9 cellular contexts compared by ENCODE assay signal in the genomic region with DNA sequence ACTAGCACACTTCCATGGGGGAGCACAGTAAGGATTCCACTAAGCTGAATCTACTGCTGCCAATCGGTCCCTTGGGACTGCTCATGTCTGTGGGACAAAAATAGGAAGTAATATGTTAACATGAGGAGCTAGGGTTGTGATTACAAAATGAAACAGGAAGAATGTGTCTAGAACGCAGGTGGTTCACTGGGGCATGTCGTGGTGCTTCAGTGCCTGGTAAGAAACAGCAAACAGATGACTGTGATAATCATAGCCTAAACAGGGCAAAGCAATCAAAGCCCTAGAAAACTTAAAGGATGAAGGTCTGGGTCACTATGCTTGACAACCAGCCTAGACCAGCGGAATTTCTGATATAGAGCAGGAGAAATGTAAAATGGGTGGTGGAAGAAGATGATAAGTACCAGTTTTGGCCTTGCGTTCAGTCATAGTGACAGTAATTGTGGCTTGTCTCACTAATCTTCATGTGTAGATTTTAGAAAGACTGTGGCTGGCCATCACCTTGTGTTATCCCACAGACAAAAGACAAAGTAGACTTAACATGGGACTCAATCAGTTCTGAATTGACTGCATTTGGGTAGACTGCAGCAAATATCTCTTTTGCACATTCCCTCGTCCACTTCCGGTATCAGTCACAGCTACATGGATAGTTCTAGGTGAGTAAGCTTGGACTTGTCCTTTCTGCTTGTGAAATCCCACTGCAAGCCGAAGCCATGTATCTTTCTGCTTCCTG.
A peak's percentile ranks its signal among the peaks of the same experiment; 100 is the strongest.
DNase-seq lines count a peak whose midpoint lies in the region; ATAC-seq lines count a peak whose summit lies in the region.
"Had no signal": no experiment of that assay in that cellular context is flagged by ENCODE, and none has a peak within 500 bp of the region (broad histone marks: within the 10 kb centered on the region; RNA-seq: fewer than 3 reads in every experiment).

No MANE protein-coding gene starts in this region.

- ATAC-seq in GM18519 (IDR thresholded peaks at IDR 0.05; ENCODE audit: low FRiP score, unreplicated experiment) (peak; percentile 88), GM21717 (IDR thresholded peaks at IDR 0.05; ENCODE audit: unreplicated experiment) (peak; percentile 89), HG03565 (IDR thresholded peaks at IDR 0.05; ENCODE audit: unreplicated experiment) (peak; percentile 74), memory B cell (ENCODE audit: low read depth) (peak; percentile 100)

- peak overlapping the region; percentile 96 for H3K27ac Mint-ChIP-seq in memory B cell

- peaks cover 21% of the 10 kb centered on the region for H3K4me1 Mint-ChIP-seq in memory B cell

- no peaks in the 10 kb centered on the region for H3K9me3 Mint-ChIP-seq in memory B cell

- H3K27me3 Mint-ChIP-seq in memory B cell, result no peaks in the 10 kb centered on the region

- peak overlapping the region; percentile 75 for H3K4me3 Mint-ChIP-seq in memory B cell

- DNase-seq in memory B cell (ENCODE audit: low spot score in 2 of 2) (peak; percentile 43 to 64), NCI-H524 (lab: John Stamatoyannopoulos, UW) (no peak)
- DNase-seq in activated CD4-positive, alpha-beta T cell treated with anti-CD3 and anti-CD28 coated beads for 1 hour, result no peak
- DNase-seq in activated naive CD4-positive, alpha-beta T cell (lab: John Stamatoyannopoulos, UW), result no peak
- DNase-seq in activated CD8-positive, alpha-beta memory T cell treated with anti-CD3 and anti-CD28 coated beads for 24 hours, result no peak
- DNase-seq: amniotic stem cell had no signal

- H3K36me3 Mint-ChIP-seq in memory B cell, result peaks cover 6% of the 10 kb centered on the region

Comparison
In these comparisons a context has a peak if more than half of its experiments do, and no peak if none do; other contexts are left out.
1. DNase-seq: peak in memory B cell (2 of 2); none in activated CD4-positive, alpha-beta T cell treated with anti-CD3 and anti-CD28 coated beads for 1 hour (single experiment), NCI-H524 (0 of 2), activated naive CD4-positive, alpha-beta T cell (0 of 4) and activated CD8-positive, alpha-beta memory T cell treated with anti-CD3 and anti-CD28 coated beads for 24 hours (single experiment).
2. Peak in every context shown above with its lines, with median percentiles within 50 percentile points of each other: ATAC-seq.